ENCODE assay signal across 10 cellular contexts in genomic region chr21:17455028-17455353, GRCh38. TPM values are rescaled to one million over a fixed set of nuclear protein-coding genes. Genes with fewer than 3 reads are reported as not detected.
DNase-seq lines count a peak whose midpoint lies in the region; ATAC-seq, FAIRE-seq and TF ChIP-seq lines count a peak whose summit lies in the region.
"Had no signal": no experiment of that assay in that cellular context is flagged by ENCODE, and none has a peak within 500 bp of the region (broad histone marks: within the 10 kb centered on the region; RNA-seq: fewer than 3 reads in every experiment).

No MANE protein-coding gene starts in this region.

- H3F3A ChIP-seq in MM.1S (ENCODE audit: insufficient read depth, low read length) = no peaks in the 10 kb centered on the region; the same call in 1 of the 2 replicates

- H2BK20ac ChIP-seq in H1 (ENCODE audit: low read length) = no peak overlapping the region

- H3K36me3 ChIP-seq in MM.1S (replicated peaks; ENCODE audit: insufficient read depth, low read length) (no peaks in the 10 kb centered on the region), H1 (ENCODE audit: control insufficient read depth in 2 of 4, insufficient read depth in 4 of 4, low read length in 3 of 4) (no peaks in the 10 kb centered on the region), neuron (ENCODE audit: insufficient read depth, low read length) (no peaks in the 10 kb centered on the region)
- H3K36me3 ChIP-seq: transverse colon had no signal

- peak; percentile 11 for ATAC-seq in GM19395 (IDR thresholded peaks at IDR 0.05; ENCODE audit: unreplicated experiment)
- ATAC-seq in HG03108 (IDR thresholded peaks at IDR 0.05; ENCODE audit: unreplicated experiment) = no peak

- no peak overlapping the region for H3K18ac ChIP-seq in H1 (ENCODE audit: extremely low read depth, low read length)

- H2BK15ac ChIP-seq in H1 (ENCODE audit: low read length) = no peak overlapping the region

- H3K27me3 ChIP-seq in MM.1S (replicated peaks; ENCODE audit: insufficient read depth, low read length) = no peaks in the 10 kb centered on the region
- H3K27me3 ChIP-seq in H1 (replicated peaks in 1 of 4; ENCODE audit: control insufficient read depth in 3 of 4, extremely low read depth in 1 of 4, insufficient read depth in 3 of 4, low read length in 3 of 4) = no peaks in the 10 kb centered on the region
- H3K27me3 ChIP-seq in neuron (ENCODE audit: insufficient read depth, low read length) = no peaks in the 10 kb centered on the region
- H3K27me3 ChIP-seq: transverse colon had no signal

- H3K4me2 ChIP-seq in MM.1S (ENCODE audit: low read depth, low read length) = no peak overlapping the region; the same call in 1 of the 2 replicates
- peak overlapping the region; percentile 59 to 62; a peak in 3 of 4 replicates for H3K4me2 ChIP-seq in H1 (ENCODE audit: insufficient read depth in 1 of 2, low read depth in 2 of 2, low read length in 2 of 2)

- H3K79me2 ChIP-seq in MM.1S (ENCODE audit: low read length) = no peaks in the 10 kb centered on the region
- no peaks in the 10 kb centered on the region for H3K79me2 ChIP-seq in H1 (ENCODE audit: control insufficient read depth in 1 of 2, insufficient read depth in 2 of 2, low read length in 2 of 2)

- peak overlapping the region; percentile 85 for H4K8ac ChIP-seq in H1 (ENCODE audit: extremely low read depth, insufficient read depth, low read length)

- POLR2A ChIA-PET in H1 (lab: Charles Lee; ENCODE audit: partially characterized antibody) = interaction anchor here (1.4 kb wide), 1 partner anchor 58 kb away, joined by 6 read pairs; the partner anchor contains the start of gene CXADR

- H3K9me2 ChIP-seq in MM.1S (replicated peaks; ENCODE audit: insufficient read depth, low read length) = no peaks in the 10 kb centered on the region

- peak overlapping the region; percentile 15 for H2BK5ac ChIP-seq in H1 (ENCODE audit: low read depth, low read length)

- H3K9ac ChIP-seq in MM.1S (ENCODE audit: low read length) = no peak overlapping the region
- H3K9ac ChIP-seq in H1 (replicated peaks in 1 of 4; ENCODE audit: extremely low read depth in 1 of 4, low read depth in 3 of 4, low read length in 3 of 4) = peak overlapping the region in 3 of 4 experiments; percentile 40 to 83 (median 64); a peak in 4 of 7 replicates

- no peak overlapping the region for H3K4ac ChIP-seq in H1 (replicated peaks; ENCODE audit: insufficient read length, low read depth, low read length)

- FAIRE-seq in H1 (lab: Jason Lieb, UNC) = no peak

- CTCF ChIA-PET in H1 (lab: Charles Lee; ENCODE audit: partially characterized antibody) = interaction anchor here (0.6 to 1.2 kb wide), 4 partner anchors 9 to 745 kb away, joined by 3 to 4 read pairs (median 4); no protein-coding TSS in a partner anchor

- no peak overlapping the region for H3K23ac ChIP-seq in H1 (ENCODE audit: insufficient read length)

- TF ChIP-seq CTCF in MM.1S (IDR thresholded peaks at IDR 0.05; ENCODE audit: low read length) (no peak), H1 (IDR thresholded peaks at IDR 0.05; ENCODE audit: control extremely low read depth in 1 of 3, insufficient read depth in 1 of 3, low read depth in 1 of 3, low read length in 3 of 3) (no peak)

- DNase-seq in MM.1S (no peak), H1 (ENCODE audit: low read depth in 1 of 2, low spot score in 2 of 2) (no peak), NCI-H2081 treated with DMSO at 0.1 percent for 48 hours (lab: John Stamatoyannopoulos, UW) (no peak), GDM1 (lab: John Stamatoyannopoulos, UW) (no peak)
- no peak for DNase-seq in activated CD4-positive, alpha-beta T cell treated with anti-CD3 and anti-CD28 coated beads, Interleukin-2, amount 50 U/mL, for 4 hours
- DNase-seq: naive B cell, transverse colon had no signal

- H2AFZ ChIP-seq in MM.1S (ENCODE audit: low read length) (0 out of 2 replicates have a peak overlapping the region, but pooled peaks have one; percentile 42), H1 (ENCODE audit: low read length) (peak overlapping the region; percentile 81; the same call in 1 of the 2 replicates), neuron (ENCODE audit: low read depth, low read length) (no peak overlapping the region)

- TF ChIP-seq POLR2A in H1 (IDR thresholded peaks at IDR 0.05; ENCODE audit: control extremely low read depth in 1 of 2, low read depth in 2 of 2, low read length in 2 of 2) = no peak; a peak in 1 of 3 replicates

- H3K4me3 ChIP-seq in MM.1S (ENCODE audit: low read length) (0 out of 2 replicates have a peak overlapping the region, but pooled peaks have one; percentile 10), H1 (ENCODE audit: extremely low read depth in 1 of 4, insufficient read depth in 2 of 4, low read depth in 3 of 4, low read length in 4 of 4) (peak overlapping the region; percentile 35 to 60 (median 45); a peak in 7 of 8 replicates), neuron (ENCODE audit: low read length) (peak overlapping the region; percentile 31)
- H3K4me3 ChIP-seq: transverse colon had no signal

- no peak overlapping the region for H2AK5ac ChIP-seq in H1 (ENCODE audit: low read depth, low read length)

- 31% methylated on average over 4 of the region's 4 CpGs; no CpG with 5 or more reads in 1 of the 2 experiments for WGBS in H1 (ENCODE audit: extremely low coverage in 1 of 2, insufficient coverage in 1 of 2, insufficient read length in 1 of 2, insufficient replicate concordance in 2 of 2, low coverage in 1 of 2, low lambda C conversion rate in 2 of 2, missing lambda C conversion rate in 1 of 2), 2 experiments

- TF ChIP-seq EP300 in H1 (IDR thresholded peaks at IDR 0.05; ENCODE audit: borderline replicate concordance in 1 of 2, low read depth in 2 of 2, low read length in 2 of 2) = no peak

- H4K91ac ChIP-seq in H1 (replicated peaks; ENCODE audit: insufficient read length, low read length) = no peak overlapping the region

- H2BK12ac ChIP-seq in H1 (ENCODE audit: low read depth, low read length) = no peak overlapping the region

- no peak overlapping the region for H2BK120ac ChIP-seq in H1 (replicated peaks; ENCODE audit: low read depth, low read length)

- no peak overlapping the region for H3K56ac ChIP-seq in H1 (replicated peaks; ENCODE audit: insufficient read length, low read depth, low read length)

- no peaks in the 10 kb centered on the region for H4K20me1 ChIP-seq in MM.1S (ENCODE audit: insufficient read depth, low read length)
- no peaks in the 10 kb centered on the region for H4K20me1 ChIP-seq in H1 (replicated peaks in 1 of 2; ENCODE audit: control insufficient read depth in 1 of 2, insufficient read depth in 2 of 2, low read length in 2 of 2)

- no peak for TF ChIP-seq RAD21 in H1 (IDR thresholded peaks at IDR 0.05 in 1 of 2, conservative IDR thresholded peaks at IDR 0.05 in 1 of 2; ENCODE audit: low read depth in 2 of 2, low read length in 2 of 2)

- no peaks in the 10 kb centered on the region for H3K4me1 ChIP-seq in MM.1S (ENCODE audit: low read length)
- no peaks in the 10 kb centered on the region for H3K4me1 ChIP-seq in H1 (replicated peaks in 1 of 4; ENCODE audit: control insufficient read depth in 3 of 4, insufficient read depth in 4 of 4, low read length in 3 of 4)
- peaks cover 2% of the 10 kb centered on the region for H3K4me1 ChIP-seq in neuron (ENCODE audit: insufficient read depth, low read length)

- H3K27ac ChIP-seq in MM.1S (ENCODE audit: low read length) (no peak overlapping the region), H1 (ENCODE audit: low read depth, low read length) (no peak overlapping the region)

- no peak overlapping the region for H3K14ac ChIP-seq in H1 (ENCODE audit: insufficient read length)

- H3K9me3 ChIP-seq in MM.1S (replicated peaks; ENCODE audit: insufficient read depth, low read length) = no peaks in the 10 kb centered on the region
- H3K9me3 ChIP-seq in H1 (ENCODE audit: insufficient read depth in 2 of 2, low read depth in 1 of 2, low read length in 1 of 2) = no peaks in the 10 kb centered on the region
- H3K9me3 ChIP-seq in neuron (ENCODE audit: low read length) = no peaks in the 10 kb centered on the region
- H3K9me3 ChIP-seq: transverse colon had no signal

- H4K5ac ChIP-seq in H1 (ENCODE audit: insufficient read length, low read depth, low read length) = no peak overlapping the region

- H3K23me2 ChIP-seq in H1 (ENCODE audit: low read depth, low read length) = no peaks in the 10 kb centered on the region

- no peaks in the 10 kb centered on the region for H3K79me1 ChIP-seq in H1 (ENCODE audit: low read depth, low read length)

TF ChIP-seq in H1, 55 proteins besides CTCF, POLR2A, EP300 and RAD21 (continues in another document):
- TF ChIP-seq KDM4A (IDR thresholded peaks at IDR 0.05; ENCODE audit: low read depth, low read length, severe bottlenecking) (peak; percentile 38), PHF8 (conservative IDR thresholded peaks at IDR 0.05; ENCODE audit: low read depth, low read length) (0 out of 2 replicates have a peak, but pooled peaks have one; percentile 22), CREB1 (IDR thresholded peaks at IDR 0.05) (no peak), TAF1 (IDR thresholded peaks at IDR 0.05; ENCODE audit: low read depth, low read length) (no peak), NANOG (IDR thresholded peaks at IDR 0.05; ENCODE audit: insufficient read depth, low read depth, low read length, poor library complexity, severe bottlenecking) (no peak), ASH2L (IDR thresholded peaks at IDR 0.05; ENCODE audit: low read length) (peak; percentile 34), CTBP2 (IDR thresholded peaks at IDR 0.05; ENCODE audit: borderline replicate concordance, insufficient read depth, insufficient read length, low read length) (peak; percentile 7)
- TF ChIP-seq, protein P1, sequence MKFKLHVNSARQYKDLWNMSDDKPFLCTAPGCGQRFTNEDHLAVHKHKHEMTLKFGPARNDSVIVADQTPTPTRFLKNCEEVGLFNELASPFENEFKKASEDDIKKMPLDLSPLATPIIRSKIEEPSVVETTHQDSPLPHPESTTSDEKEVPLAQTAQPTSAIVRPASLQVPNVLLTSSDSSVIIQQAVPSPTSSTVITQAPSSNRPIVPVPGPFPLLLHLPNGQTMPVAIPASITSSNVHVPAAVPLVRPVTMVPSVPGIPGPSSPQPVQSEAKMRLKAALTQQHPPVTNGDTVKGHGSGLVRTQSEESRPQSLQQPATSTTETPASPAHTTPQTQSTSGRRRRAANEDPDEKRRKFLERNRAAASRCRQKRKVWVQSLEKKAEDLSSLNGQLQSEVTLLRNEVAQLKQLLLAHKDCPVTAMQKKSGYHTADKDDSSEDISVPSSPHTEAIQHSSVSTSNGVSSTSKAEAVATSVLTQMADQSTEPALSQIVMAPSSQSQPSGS (IDR thresholded peaks at IDR 0.05; ENCODE audit: low read length) = no peak

RNA-seq across cellular contexts. Expression of gene CXADR, which starts 57.9 kb away (rescaled TPM):
- total RNA-seq in H1 (2021; fragmentation: NEBNext Ultra II Directional; extraction: Animal tissue kit (Norgen Biotek cat#: 25700)) = 142 and 145 TPM in 2 replicates
- polyA plus RNA-seq in H1 (2011; rRNA removed) = 37.2 and 45.6 TPM in 2 replicates
- polyA plus RNA-seq in H1 (2011; cell fraction: cytosol; rRNA removed) = 52.6 TPM
- 29.0 TPM for polyA plus RNA-seq in H1 (2011; cell fraction: nucleus; rRNA removed)
- polyA plus RNA-seq in H1 (2012, experiment 1 of 2) = 48.0 to 68.5 TPM (median 61.5 TPM) in 4 replicates
- 4.4 TPM for polyA plus RNA-seq in H1 (2012, experiment 2 of 2)
- polyA plus RNA-seq in H1 (2013, experiment 1 of 2) = 156 TPM
- 189 TPM for polyA plus RNA-seq in H1 (2013, experiment 2 of 2)
- polyA minus RNA-seq in H1 (2011; rRNA and poly(A)+ RNA removed) = 200 and 260 TPM in 2 replicates
- 126 TPM for polyA minus RNA-seq in H1 (2011; cell fraction: cytosol; rRNA and poly(A)+ RNA removed)
- 113 TPM for polyA minus RNA-seq in H1 (2011; cell fraction: nucleus; rRNA and poly(A)+ RNA removed)
